In the genomic region with DNA sequence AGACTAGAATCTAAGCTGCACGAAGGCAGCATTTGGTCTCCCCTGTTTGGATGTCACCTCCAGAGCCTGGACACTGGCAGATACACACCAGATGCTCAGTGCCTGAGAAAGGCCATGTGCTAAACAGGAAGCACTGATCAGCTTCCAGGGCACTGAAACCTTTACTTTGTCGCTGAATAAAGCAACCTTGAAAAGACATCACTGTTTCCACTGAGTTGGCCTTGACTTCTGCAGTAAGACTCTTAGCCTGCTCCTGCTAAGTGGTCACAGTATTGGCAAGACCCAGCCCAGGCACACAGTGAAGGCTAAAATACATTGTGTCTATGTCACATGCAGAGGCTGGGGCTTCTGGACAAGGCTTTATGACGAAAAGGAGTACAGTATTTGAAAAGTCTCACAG, we compare ENCODE assay signal across 12 cellular contexts.
DNase-seq lines count a peak whose midpoint lies in the region; ATAC-seq and TF ChIP-seq lines count a peak whose summit lies in the region.
"Had no signal": no experiment of that assay in that cellular context is flagged by ENCODE, and none has a peak within 500 bp of the region (broad histone marks: within the 10 kb centered on the region; RNA-seq: fewer than 3 reads in every experiment).

No MANE protein-coding gene starts in this region.

- CTCF ChIA-PET in CD4-positive, alpha-beta T cell (lab: Charles Lee) = interaction anchor here (1.3 to 1.7 kb wide), 3 partner anchors 22 to 62 kb away, joined by 4 to 9 read pairs (median 4); no protein-coding TSS in a partner anchor
- CTCF ChIA-PET in HEK293 (lab: Yijun Ruan, JAX) = interaction anchor here (0.7 kb wide), 1 partner anchor 86 kb away, joined by 3 read pairs; no protein-coding TSS in a partner anchor

- H3K9me3 Mint-ChIP-seq in CD4-positive, alpha-beta T cell = no peaks in the 10 kb centered on the region
- no peaks in the 10 kb centered on the region for H3K9me3 Mint-ChIP-seq in activated naive CD4-positive, alpha-beta T cell treated with anti-CD3 and anti-CD28 coated beads, Interleukin-2, amount 50 U/mL, for 72 hours
- H3K9me3 Mint-ChIP-seq in natural killer cell treated with Interleukin-12 subunit alpha and Interleukin-12 subunit beta and Interleukin-15 and Interleukin-18, amount 100 ng/mL, for 72 hours = no peaks in the 10 kb centered on the region

- peaks cover 11% of the 10 kb centered on the region for H3K4me1 ChIP-seq in HEK293 (ENCODE audit: control insufficient read depth, insufficient read depth, low read length)

- peak overlapping the region; percentile 62 for H3K27ac ChIP-seq in CD4-positive, alpha-beta T cell (ENCODE audit: low read depth, low read length)
- no peak overlapping the region for H3K27ac ChIP-seq in HEK293 (ENCODE audit: extremely low read depth, low read depth, low read length)

- no peaks in the 10 kb centered on the region for H3K36me3 ChIP-seq in HEK293 (ENCODE audit: control insufficient read depth in 2 of 2, insufficient read depth in 1 of 2, low read length in 2 of 2)

- H3K4me1 Mint-ChIP-seq in CD4-positive, alpha-beta T cell (ENCODE audit: low read depth) = peaks cover 92% of the 10 kb centered on the region
- peaks cover 67 to 90% of the 10 kb centered on the region in 2 donors for H3K4me1 Mint-ChIP-seq in natural killer cell treated with Interleukin-12 subunit alpha and Interleukin-12 subunit beta and Interleukin-15 and Interleukin-18, amount 100 ng/mL, for 72 hours (ENCODE audit: low read depth in 2 of 2)

- H3K27me3 ChIP-seq in CD4-positive, alpha-beta T cell (ENCODE audit: control insufficient read depth, insufficient read depth, low read length) = no peaks in the 10 kb centered on the region

- peak overlapping the region; percentile 85 for H3K27ac Mint-ChIP-seq in CD4-positive, alpha-beta T cell
- H3K27ac Mint-ChIP-seq in activated naive CD4-positive, alpha-beta T cell treated with anti-CD3 and anti-CD28 coated beads, Interleukin-2, amount 50 U/mL, for 72 hours = peak overlapping the region; percentile 77 to 83
- H3K27ac Mint-ChIP-seq in natural killer cell treated with Interleukin-12 subunit alpha and Interleukin-12 subunit beta and Interleukin-15 and Interleukin-18, amount 100 ng/mL, for 72 hours = peak overlapping the region; percentile 91 to 94
- H3K27ac Mint-ChIP-seq: progenitor cell of endocrine pancreas had no signal

- H3K36me3 Mint-ChIP-seq in CD4-positive, alpha-beta T cell (ENCODE audit: low read depth) = peaks cover 34% of the 10 kb centered on the region
- peaks cover 0 to 33% of the 10 kb centered on the region in 2 donors for H3K36me3 Mint-ChIP-seq in activated naive CD4-positive, alpha-beta T cell treated with anti-CD3 and anti-CD28 coated beads, Interleukin-2, amount 50 U/mL, for 72 hours
- peaks cover 4% of the 10 kb centered on the region for H3K36me3 Mint-ChIP-seq in natural killer cell treated with Interleukin-12 subunit alpha and Interleukin-12 subunit beta and Interleukin-15 and Interleukin-18, amount 100 ng/mL, for 72 hours

- H3K27me3 Mint-ChIP-seq in CD4-positive, alpha-beta T cell = no peaks in the 10 kb centered on the region
- H3K27me3 Mint-ChIP-seq in natural killer cell treated with Interleukin-12 subunit alpha and Interleukin-12 subunit beta and Interleukin-15 and Interleukin-18, amount 100 ng/mL, for 72 hours = no peaks in the 10 kb centered on the region
- H3K27me3 Mint-ChIP-seq: progenitor cell of endocrine pancreas had no signal

- ATAC-seq in CD4-positive, alpha-beta T cell (ENCODE audit: poor library complexity) = no peak
- peak; percentile 7 to 35 for ATAC-seq in activated naive CD4-positive, alpha-beta T cell treated with anti-CD3 and anti-CD28 coated beads, Interleukin-2, amount 50 U/mL, for 72 hours
- peak in 1 of 2 donors; percentile 11 for ATAC-seq in natural killer cell treated with Interleukin-12 subunit alpha and Interleukin-12 subunit beta and Interleukin-15 and Interleukin-18, amount 100 ng/mL, for 72 hours
- no peak for ATAC-seq in GM19035 (IDR thresholded peaks at IDR 0.05; ENCODE audit: unreplicated experiment)
- ATAC-seq in HG03135 (IDR thresholded peaks at IDR 0.05; ENCODE audit: unreplicated experiment) = no peak

- H3K4me3 Mint-ChIP-seq in CD4-positive, alpha-beta T cell = peak overlapping the region; percentile 81
- peak overlapping the region; percentile 89 for H3K4me3 Mint-ChIP-seq in natural killer cell treated with Interleukin-12 subunit alpha and Interleukin-12 subunit beta and Interleukin-15 and Interleukin-18, amount 100 ng/mL, for 72 hours

- H3K9me3 ChIP-seq in CD4-positive, alpha-beta T cell (ENCODE audit: control insufficient read depth, low read length) = no peaks in the 10 kb centered on the region
- H3K9me3 ChIP-seq in HEK293 (ENCODE audit: control insufficient read depth, insufficient read depth, low read depth, low read length) = no peaks in the 10 kb centered on the region

- intact Hi-C loops in CD4-positive, alpha-beta T cell (cut with DNase I, micrococcal nuclease) = loop anchor here in 1 of 2 experiments (5.0 kb wide), 2 partner anchors 36 to 186 kb away; a partner anchor contains a TSS

- no peak overlapping the region for H3K4me3 ChIP-seq in HEK293 (ENCODE audit: low read depth, low read length)

- DNase-seq in CD4-positive, alpha-beta T cell = no peak
- no peak for DNase-seq in activated naive CD4-positive, alpha-beta T cell treated with anti-CD3 and anti-CD28 coated beads, Interleukin-2, amount 50 U/mL, for 72 hours (ENCODE audit: low spot score in 2 of 2)
- no peak for DNase-seq in natural killer cell treated with Interleukin-12 subunit alpha and Interleukin-12 subunit beta and Interleukin-15 and Interleukin-18, amount 100 ng/mL, for 72 hours (ENCODE audit: low spot score)
- no peak for DNase-seq in NCI-H187 treated with DMSO at 0.1 percent for 48 hours (lab: John Stamatoyannopoulos, UW)
- DNase-seq in NOMO-1 treated with dmso at 0.1 percent for 144 hours (lab: John Stamatoyannopoulos, UW; ENCODE audit: unreplicated experiment) = no peak
- DNase-seq: amniotic stem cell; DMS79 treated with DMSO at 0.1 percent for 48 hours; stimulated activated CD4-positive, alpha-beta T cell treated with anti-CD3 and anti-CD28 coated beads, Interleukin-1b, Interleukin-23, amount 100 ng/mL, for 48 hours had no signal

- TF ChIP-seq CTCF in CD4-positive, alpha-beta T cell (IDR thresholded peaks at IDR 0.05) = no peak
- no peak for TF ChIP-seq CTCF in HEK293 (tag by site-specific recombination; IDR thresholded peaks at IDR 0.05)

- POLR2A ChIA-PET in CD4-positive, alpha-beta T cell (lab: Charles Lee) = interaction anchor here (0.6 to 12.5 kb wide), 6 partner anchors 10 to 333 kb away, joined by 3 to 240 read pairs (median 6); no protein-coding TSS in a partner anchor
- POLR2A ChIA-PET in HEK293 (lab: Yijun Ruan, JAX) = no interaction called here

TF ChIP-seq in HEK293, 187 proteins besides CTCF, POLR2A, EP300 and RAD21:
- TF ChIP-seq ZFP3 (tag by site-specific recombination; IDR thresholded peaks at IDR 0.05; ENCODE audit: low read depth) = no peak
- TF ChIP-seq ZBTB20 (tag by site-specific recombination; IDR thresholded peaks at IDR 0.05) = 0 out of 2 replicates have a peak, but pooled peaks have one; percentile 13
TF ChIP-seq in HEK293: peak in this region for 1.

Comparison
In these comparisons a context has a peak if more than half of its experiments do, and no peak if none do; other contexts are left out.
1. ATAC-seq: peak in activated naive CD4-positive, alpha-beta T cell treated with anti-CD3 and anti-CD28 coated beads, Interleukin-2, amount 50 U/mL, for 72 hours (2 of 2); none in CD4-positive, alpha-beta T cell (single experiment), GM19035 (single experiment) and HG03135 (single experiment).
2. Peak in every context shown above with its lines, with median percentiles within 50 percentile points of each other: H3K27ac Mint-ChIP-seq.